Comparison of ENCODE assay signal across 16 cellular contexts in genomic region chr13:103663996-103664395, GRCh38.
"Had no signal": no experiment of that assay in that cellular context is flagged by ENCODE, and none has a peak within 500 bp of the region (broad histone marks: within the 10 kb centered on the region; RNA-seq: fewer than 3 reads in every experiment).

No MANE protein-coding gene starts in this region.

- H3K4me3 ChIP-seq: body of pancreas, gastroesophageal sphincter, heart right ventricle, right atrium auricular region had no signal

- H3K36me3 ChIP-seq: gastroesophageal sphincter, heart right ventricle, neutrophil, right atrium auricular region had no signal

- ATAC-seq: activated CD8-positive, alpha-beta T cell treated with anti-CD3 and anti-CD28 coated beads for 36 hours; body of pancreas; gastroesophageal sphincter; heart right ventricle; naive thymus-derived CD8-positive, alpha-beta T cell; stimulated activated naive CD8-positive, alpha-beta T cell treated with anti-CD3 and anti-CD28 coated beads, Interleukin-15, amount 100 ng/mL, for 72 hours had no signal

- FAIRE-seq: small intestine had no signal

- H3K4me1 ChIP-seq: body of pancreas, gastroesophageal sphincter, heart right ventricle, right atrium auricular region had no signal

- H3K9me3 ChIP-seq: body of pancreas, gastroesophageal sphincter, heart right ventricle, neutrophil, right atrium auricular region had no signal

- H3K27me3 ChIP-seq: body of pancreas, gastroesophageal sphincter, heart right ventricle, neutrophil, right atrium auricular region had no signal

- H3K27ac ChIP-seq: body of pancreas, gastroesophageal sphincter, heart right ventricle, neutrophil, right atrium auricular region had no signal

- DNase-seq: activated B cell treated with CpG ODN at 0.5 μM for 24 hours; activated CD4-positive, alpha-beta T cell treated with anti-CD3 and anti-CD28 coated beads for 48 hours; activated CD8-positive, alpha-beta memory T cell treated with anti-CD3 and anti-CD28 coated beads, Interleukin-2, amount 50 U/mL, for 4 hours; activated CD8-positive, alpha-beta T cell treated with anti-CD3 and anti-CD28 coated beads for 36 hours; activated effector memory CD4-positive, alpha-beta T cell treated with anti-CD3 and anti-CD28 coated beads, Interleukin-2, amount 50 U/mL, for 16 hours; activated T-cell treated with anti-CD3 and anti-CD28 coated beads, Interleukin-2, amount 50 U/mL, for 48 hours; body of pancreas; cerebellar nuclear complex; effector memory CD4-positive, alpha-beta T cell; heart right ventricle; naive thymus-derived CD8-positive, alpha-beta T cell; small intestine; stimulated activated naive CD8-positive, alpha-beta T cell treated with anti-CD3 and anti-CD28 coated beads, Interleukin-15, amount 100 ng/mL, for 72 hours had no signal
